ENCODE assay signal across 20 cellular contexts in genomic region chr11:123362941-123363340, GRCh38.
DNase-seq lines count a peak whose midpoint lies in the region; ATAC-seq, FAIRE-seq and TF ChIP-seq lines count a peak whose summit lies in the region.
"Had no signal": no experiment of that assay in that cellular context is flagged by ENCODE, and none has a peak within 500 bp of the region (broad histone marks: within the 10 kb centered on the region; RNA-seq: fewer than 3 reads in every experiment).

No MANE protein-coding gene starts in this region.

- TF ChIP-seq POLR2A in GM12878 (IDR thresholded peaks at IDR 0.05; ENCODE audit: low read depth, low read length) (no peak), thyroid gland (IDR thresholded peaks at IDR 0.05) (no peak)

- no peaks in the 10 kb centered on the region for H3K9me3 Mint-ChIP-seq in natural killer cell treated with Interleukin-12 subunit alpha and Interleukin-12 subunit beta and Interleukin-15 and Interleukin-18, amount 100 ng/mL, for 72 hours
- no peaks in the 10 kb centered on the region for H3K9me3 Mint-ChIP-seq in natural killer cell

- no peak overlapping the region for H2AFZ ChIP-seq in Karpas-422 (ENCODE audit: low read length)
- H2AFZ ChIP-seq in GM12878 (ENCODE audit: control insufficient read depth, low read depth, low read length) = peak overlapping the region; percentile 71

- H3K27me3 Mint-ChIP-seq in natural killer cell treated with Interleukin-12 subunit alpha and Interleukin-12 subunit beta and Interleukin-15 and Interleukin-18, amount 100 ng/mL, for 72 hours = peaks cover 18 to 29% of the 10 kb centered on the region in 2 donors
- H3K27me3 Mint-ChIP-seq in natural killer cell (ENCODE audit: low read depth in 2 of 2) = peaks cover 31 to 40% of the 10 kb centered on the region in 2 donors

- no peaks in the 10 kb centered on the region for H3K27me3 ChIP-seq in Karpas-422 (ENCODE audit: low read length)
- H3K27me3 ChIP-seq in GM12878 (replicated peaks in 1 of 2; ENCODE audit: control insufficient read depth in 2 of 2, insufficient read depth in 2 of 2, low read length in 1 of 2) = no peaks in the 10 kb centered on the region
- H3K27me3 ChIP-seq in thyroid gland = no peaks in the 10 kb centered on the region

- peak overlapping the region; percentile 75 for H3K4me3 ChIP-seq in Karpas-422 (ENCODE audit: low read length)
- H3K4me3 ChIP-seq in GM12878 = peak overlapping the region; percentile 49; the same call in 1 of the 2 replicates
- no peak overlapping the region for H3K4me3 ChIP-seq in thyroid gland (replicated peaks in 1 of 3)
- H3K4me3 ChIP-seq: spleen, stomach had no signal

- RAD21 ChIA-PET in GM12878 (lab: Charles Lee; ENCODE audit: unreplicated experiment) = interaction anchor here (0.5 to 7.9 kb wide), 12 partner anchors 9 to 309 kb away, joined by 3 to 67 read pairs (median 5); no protein-coding TSS in a partner anchor

- no TSS peak for BruUV-seq in GM12878 (replicated peaks; lab: Mats Ljungman, UMichigan)

- no peaks in the 10 kb centered on the region for H3K9me3 ChIP-seq in Karpas-422 (ENCODE audit: low read length)
- no peaks in the 10 kb centered on the region for H3K9me3 ChIP-seq in GM12878 (replicated peaks; ENCODE audit: control insufficient read depth, insufficient read depth, low read length)
- no peaks in the 10 kb centered on the region for H3K9me3 ChIP-seq in thyroid gland
- H3K9me3 ChIP-seq: spleen, stomach had no signal

- CTCF ChIA-PET in GM12878 (lab: Yijun Ruan, JAX) = interaction anchor here (0.7 to 6.3 kb wide), 8 partner anchors 18 to 116 kb away, joined by 3 to 51 read pairs (median 6); no protein-coding TSS in a partner anchor

- 14% methylated on average over 9 of the region's 9 CpGs for WGBS in GM12878 (ENCODE audit: insufficient coverage, insufficient replicate concordance, low lambda C conversion rate, missing lambda C conversion rate)
- 22 to 40% methylated on average over 9 of the region's 9 CpGs for WGBS in thyroid gland, 2 donors

- H3K79me2 ChIP-seq in Karpas-422 (ENCODE audit: low read length) = no peaks in the 10 kb centered on the region
- H3K79me2 ChIP-seq in GM12878 (ENCODE audit: control insufficient read depth, insufficient read depth, low read length) = peaks cover 33% of the 10 kb centered on the region

- no peak for TF ChIP-seq RAD21 in GM12878 (IDR thresholded peaks at IDR 0.05; ENCODE audit: insufficient read depth, low read depth, low read length)

- H3K27ac ChIP-seq in Karpas-422 (ENCODE audit: low read length) (peak overlapping the region; percentile 95), GM12878 (ENCODE audit: control insufficient read depth, insufficient read depth) (peak overlapping the region; percentile 45), thyroid gland (peak overlapping the region in 2 of 3 donors; percentile 29 to 41)
- H3K27ac ChIP-seq: spleen, stomach had no signal

- H3K4me2 ChIP-seq in Karpas-422 (ENCODE audit: low read depth, low read length, poor library complexity, severe bottlenecking) (peak overlapping the region; percentile 96), GM12878 (ENCODE audit: control insufficient read depth, insufficient read depth) (peak overlapping the region; percentile 90)

- FAIRE-seq in GM12878 (lab: Jason Lieb, UNC) = no peak

- peaks cover 49% of the 10 kb centered on the region for H3K4me1 ChIP-seq in Karpas-422 (ENCODE audit: low read length)
- 0 out of 2 replicates have a peak, but pooled peaks cover 4% of the 10 kb centered on the region for H3K4me1 ChIP-seq in GM12878 (ENCODE audit: control insufficient read depth, insufficient read depth, low read length)
- peaks cover 17 to 26% of the 10 kb centered on the region in 2 donors for H3K4me1 ChIP-seq in thyroid gland

- ATAC-seq in natural killer cell treated with Interleukin-12 subunit alpha and Interleukin-12 subunit beta and Interleukin-15 and Interleukin-18, amount 100 ng/mL, for 72 hours = no peak
- ATAC-seq in natural killer cell = no peak
- ATAC-seq in GM12878 = no peak
- ATAC-seq: left colon had no signal

- no peak overlapping the region for H3K27ac Mint-ChIP-seq in natural killer cell treated with Interleukin-12 subunit alpha and Interleukin-12 subunit beta and Interleukin-15 and Interleukin-18, amount 100 ng/mL, for 72 hours
- H3K27ac Mint-ChIP-seq in natural killer cell = no peak overlapping the region
- H3K27ac Mint-ChIP-seq: CD14-positive monocyte had no signal

- H3K9ac ChIP-seq in Karpas-422 (ENCODE audit: low read length) (peak overlapping the region; percentile 83), GM12878 (ENCODE audit: control insufficient read depth, insufficient read depth, low read length) (peak overlapping the region; percentile 53)

- in situ Hi-C loops in GM12878 (cut with MboI) = no loop called here

- H3K4me3 Mint-ChIP-seq in natural killer cell treated with Interleukin-12 subunit alpha and Interleukin-12 subunit beta and Interleukin-15 and Interleukin-18, amount 100 ng/mL, for 72 hours = peak overlapping the region; percentile 47
- no peak overlapping the region for H3K4me3 Mint-ChIP-seq in natural killer cell

- TF ChIP-seq CTCF in natural killer cell (IDR thresholded peaks at IDR 0.05) = no peak
- TF ChIP-seq CTCF in GM12878 (IDR thresholded peaks at IDR 0.05 in 2 of 3, conservative IDR thresholded peaks at IDR 0.05 in 1 of 3; ENCODE audit: control insufficient read depth in 2 of 3, extremely low read depth in 1 of 3, insufficient read depth in 1 of 3, low read depth in 3 of 3, low read length in 3 of 3) = no peak
- TF ChIP-seq CTCF in thyroid gland (IDR thresholded peaks at IDR 0.05) = no peak

- POLR2A ChIA-PET in GM12878 (lab: Charles Lee) = interaction anchor here (0.5 to 1.4 kb wide), 7 partner anchors 15 to 496 kb away, joined by 3 to 5 read pairs (median 4); no protein-coding TSS in a partner anchor

- DNase-seq in natural killer cell treated with Interleukin-12 subunit alpha and Interleukin-12 subunit beta and Interleukin-15 and Interleukin-18, amount 100 ng/mL, for 72 hours (ENCODE audit: low spot score) = no peak
- no peak for DNase-seq in natural killer cell
- peak; percentile 85 for DNase-seq in Karpas-422
- DNase-seq in GM12878 (ENCODE audit: low read depth, low spot score) = no peak
- DNase-seq in thyroid gland = peak; percentile 9 to 21
- DNase-seq in GF-D8 (lab: John Stamatoyannopoulos, UW) = no peak
- DNase-seq in HPDE6-E6E7 (ENCODE audit: extremely low spot score) = no peak
- no peak for DNase-seq in activated CD8-positive, alpha-beta memory T cell treated with anti-CD3 and anti-CD28 coated beads for 24 hours
- DNase-seq: activated CD4-positive, alpha-beta T cell treated with anti-CD3 and anti-CD28 coated beads, Interleukin-2, amount 50 U/mL, for 1 hour; activated gamma-delta T cell treated with Interleukin-2 at 50 U/mL for 16 hours; EL; Kasumi-1; left colon; NCI-H187; NCI-H510A treated with DMSO at 0.1 percent for 48 hours; posterior cingulate gyrus; spleen; stomach; T-helper 9 cell had no signal

- intact Hi-C loops in natural killer cell (cut with micrococcal nuclease) = no loop called here
- intact Hi-C loops in GM12878 (cut with micrococcal nuclease; ENCODE audit: unreplicated experiment) = loop anchor here (5.0 kb wide), 1 partner anchor 114 kb away; no protein-coding TSS in a partner anchor
- intact Hi-C loops in thyroid gland (cut with DNase I) = no loop called here

- no peaks in the 10 kb centered on the region for H3K9me2 ChIP-seq in Karpas-422 (replicated peaks; ENCODE audit: insufficient read depth, low read length)

- no peaks in the 10 kb centered on the region for H4K20me1 ChIP-seq in Karpas-422 (ENCODE audit: insufficient read depth, low read depth, low read length)
- no peaks in the 10 kb centered on the region for H4K20me1 ChIP-seq in GM12878 (ENCODE audit: control insufficient read depth, insufficient read depth)

- no peak for TF ChIP-seq EP300 in GM12878 (IDR thresholded peaks at IDR 0.05; ENCODE audit: borderline replicate concordance in 1 of 2, control insufficient read depth in 1 of 2, low read depth in 2 of 2, low read length in 2 of 2)

- SMC1A ChIA-PET in GM12878 (lab: Charles Lee; ENCODE audit: uncharacterized antibody, unreplicated experiment) = interaction anchor here (0.7 to 8.8 kb wide), 15 partner anchors 10 to 161 kb away, joined by 3 to 60 read pairs (median 5); no protein-coding TSS in a partner anchor

- H3K36me3 Mint-ChIP-seq in natural killer cell treated with Interleukin-12 subunit alpha and Interleukin-12 subunit beta and Interleukin-15 and Interleukin-18, amount 100 ng/mL, for 72 hours = peaks cover 12% of the 10 kb centered on the region
- no peaks in the 10 kb centered on the region for H3K36me3 Mint-ChIP-seq in natural killer cell

- H3K4me1 Mint-ChIP-seq in natural killer cell treated with Interleukin-12 subunit alpha and Interleukin-12 subunit beta and Interleukin-15 and Interleukin-18, amount 100 ng/mL, for 72 hours (ENCODE audit: low read depth in 2 of 2) = peaks cover 14 to 42% of the 10 kb centered on the region in 2 donors
- H3K4me1 Mint-ChIP-seq in natural killer cell = peaks cover 15 to 31% of the 10 kb centered on the region in 2 donors

- H3K36me3 ChIP-seq in Karpas-422 (ENCODE audit: insufficient read depth, low read length) = no peaks in the 10 kb centered on the region
- 0 out of 4 replicates have a peak, but pooled peaks cover 0 to 3% of the 10 kb centered on the region in 2 experiments for H3K36me3 ChIP-seq in GM12878 (ENCODE audit: control insufficient read depth in 2 of 2, insufficient read depth in 2 of 2, low read length in 1 of 2)
- H3K36me3 ChIP-seq in thyroid gland = no peaks in the 10 kb centered on the region
- H3K36me3 ChIP-seq: spleen, stomach had no signal

TF ChIP-seq in GM12878, 131 proteins besides CTCF, POLR2A, EP300 and RAD21 (continues in another document):
- TF ChIP-seq TCF12 (IDR thresholded peaks at IDR 0.05; ENCODE audit: low read depth, low read length) (no peak), SMARCA5 (IDR thresholded peaks at IDR 0.05) (no peak), PAX8 (IDR thresholded peaks at IDR 0.05) (no peak), ESRRA (IDR thresholded peaks at IDR 0.05; ENCODE audit: low read length) (no peak), ZNF274 (IDR thresholded peaks at IDR 0.05; ENCODE audit: insufficient read depth, insufficient read length) (no peak), IKZF2 (IDR thresholded peaks at IDR 0.05) (peak in 1 of 2 experiments; percentile 27; a peak in 1 of 4 replicates)
- TF ChIP-seq, protein P1, sequence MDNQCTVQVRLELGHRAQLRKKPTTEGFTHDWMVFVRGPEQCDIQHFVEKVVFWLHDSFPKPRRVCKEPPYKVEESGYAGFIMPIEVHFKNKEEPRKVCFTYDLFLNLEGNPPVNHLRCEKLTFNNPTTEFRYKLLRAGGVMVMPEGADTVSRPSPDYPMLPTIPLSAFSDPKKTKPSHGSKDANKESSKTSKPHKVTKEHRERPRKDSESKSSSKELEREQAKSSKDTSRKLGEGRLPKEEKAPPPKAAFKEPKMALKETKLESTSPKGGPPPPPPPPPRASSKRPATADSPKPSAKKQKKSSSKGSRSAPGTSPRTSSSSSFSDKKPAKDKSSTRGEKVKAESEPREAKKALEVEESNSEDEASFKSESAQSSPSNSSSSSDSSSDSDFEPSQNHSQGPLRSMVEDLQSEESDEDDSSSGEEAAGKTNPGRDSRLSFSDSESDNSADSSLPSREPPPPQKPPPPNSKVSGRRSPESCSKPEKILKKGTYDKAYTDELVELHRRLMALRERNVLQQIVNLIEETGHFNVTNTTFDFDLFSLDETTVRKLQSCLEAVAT (IDR thresholded peaks at IDR 0.05) = 0 out of 2 replicates have a peak, but pooled peaks have one; percentile 23

Comparison
In these comparisons a context has a peak if more than half of its experiments do, and no peak if none do; other contexts are left out.
1. DNase-seq: peak in Karpas-422 (single experiment) and thyroid gland (2 of 2); none in natural killer cell treated with Interleukin-12 subunit alpha and Interleukin-12 subunit beta and Interleukin-15 and Interleukin-18, amount 100 ng/mL, for 72 hours (single experiment), natural killer cell (single experiment), GM12878 (single experiment), GF-D8 (single experiment), HPDE6-E6E7 (single experiment) and activated CD8-positive, alpha-beta memory T cell treated with anti-CD3 and anti-CD28 coated beads for 24 hours (single experiment).
2. H3K27ac ChIP-seq: peak in every context shown above with its lines; median percentile 95 in Karpas-422; 45 in GM12878; 35 in thyroid gland.
3. H3K4me3 ChIP-seq: peak in Karpas-422 (single experiment) and GM12878 (single experiment); none in thyroid gland (0 of 3).